Comparison of ENCODE assay signal across 33 cellular contexts in genomic region chr5:93184041-93184440, GRCh38.
"Had no signal": no experiment of that assay in that cellular context is flagged by ENCODE, and none has a peak within 500 bp of the region (broad histone marks: within the 10 kb centered on the region; RNA-seq: fewer than 3 reads in every experiment).

No MANE protein-coding gene starts in this region.

- H3K9me3 Mint-ChIP-seq: activated CD4-positive, alpha-beta memory T cell treated with anti-CD3 and anti-CD28 coated beads, Interleukin-2, amount 10 ng/mL, durations not matched to agents 7 days and 5 days; activated CD4-positive, alpha-beta T cell treated with anti-CD3 and anti-CD28 coated beads, Interleukin-2, amount 10 ng/mL, durations not matched to agents 7 days and 5 days; activated T-cell treated with anti-CD3 and anti-CD28 coated beads, Interleukin-2, amount 50 U/mL, for 24 hours; T-helper 2 cell treated with Interferon-gamma antibody and Interleukin-4, amounts not matched to agents 5 μg/mL and 100 μg/mL, for 36 hours had no signal

- H3K9me3 ChIP-seq: gastrocnemius medialis had no signal

- H3K27me3 ChIP-seq: brain microvascular endothelial cell, dorsolateral prefrontal cortex, foreskin keratinocyte, gastrocnemius medialis, heart left ventricle had no signal

- H3K36me3 ChIP-seq: brain microvascular endothelial cell, gastrocnemius medialis, heart left ventricle, WERI-Rb-1 had no signal

- H3K27ac ChIP-seq: brain microvascular endothelial cell, coronary artery, dorsolateral prefrontal cortex, foreskin keratinocyte, gastrocnemius medialis, heart left ventricle, WERI-Rb-1 had no signal

- H3K27me3 Mint-ChIP-seq: activated CD4-positive, alpha-beta memory T cell treated with anti-CD3 and anti-CD28 coated beads, Interleukin-2, amount 10 ng/mL, durations not matched to agents 7 days and 5 days; activated CD4-positive, alpha-beta T cell treated with anti-CD3 and anti-CD28 coated beads, Interleukin-2, amount 10 ng/mL, durations not matched to agents 7 days and 5 days; activated naive CD8-positive, alpha-beta T cell; activated T-cell treated with anti-CD3 and anti-CD28 coated beads, Interleukin-2, amount 50 U/mL, for 24 hours; central memory CD8-positive, alpha-beta T cell; dendritic cell treated with granulocyte-macrophage colony-stimulating factor and Interleukin-4, amounts not matched to agents 40 ng/mL and 50 ng/mL, for 4 days; T-helper 17 cell had no signal

- ATAC-seq: activated T-cell treated with anti-CD3 and anti-CD28 coated beads, Interleukin-2, amount 50 U/mL, for 72 hours; esophagus mucosa; foreskin keratinocyte; gastrocnemius medialis; heart left ventricle; T-helper 17 cell had no signal

- H3K4me3 Mint-ChIP-seq: activated CD4-positive, alpha-beta memory T cell treated with anti-CD3 and anti-CD28 coated beads, Interleukin-2, amount 10 ng/mL, durations not matched to agents 7 days and 5 days; activated CD4-positive, alpha-beta T cell treated with anti-CD3 and anti-CD28 coated beads, Interleukin-2, amount 10 ng/mL, durations not matched to agents 7 days and 5 days; activated naive CD8-positive, alpha-beta T cell; activated T-cell treated with anti-CD3 and anti-CD28 coated beads, Interleukin-2, amount 50 U/mL, for 24 hours; activated T-cell treated with anti-CD3 and anti-CD28 coated beads, Interleukin-2, amount 50 U/mL, for 72 hours; central memory CD8-positive, alpha-beta T cell; dendritic cell treated with granulocyte-macrophage colony-stimulating factor and Interleukin-4, amounts not matched to agents 40 ng/mL and 50 ng/mL, for 4 days; endodermal cell; T-helper 17 cell; T-helper 2 cell treated with Interferon-gamma antibody and Interleukin-4, amounts not matched to agents 5 μg/mL and 100 μg/mL, for 36 hours had no signal

- H3K4me1 ChIP-seq: gastrocnemius medialis, heart left ventricle had no signal

- H3K27ac Mint-ChIP-seq: activated CD4-positive, alpha-beta memory T cell treated with anti-CD3 and anti-CD28 coated beads, Interleukin-2, amount 10 ng/mL, durations not matched to agents 7 days and 5 days; activated CD4-positive, alpha-beta T cell treated with anti-CD3 and anti-CD28 coated beads, Interleukin-2, amount 10 ng/mL, durations not matched to agents 7 days and 5 days; activated naive CD8-positive, alpha-beta T cell; activated T-cell treated with anti-CD3 and anti-CD28 coated beads, Interleukin-2, amount 50 U/mL, for 24 hours; activated T-cell treated with anti-CD3 and anti-CD28 coated beads, Interleukin-2, amount 50 U/mL, for 72 hours; dendritic cell treated with granulocyte-macrophage colony-stimulating factor and Interleukin-4, amounts not matched to agents 40 ng/mL and 50 ng/mL, for 4 days; endodermal cell; T-helper 17 cell; T-helper 2 cell treated with Interferon-gamma antibody and Interleukin-4, amounts not matched to agents 5 μg/mL and 100 μg/mL, for 36 hours had no signal

- H3K36me3 Mint-ChIP-seq: activated naive CD8-positive, alpha-beta T cell had no signal

- H3K4me1 Mint-ChIP-seq: activated CD4-positive, alpha-beta memory T cell treated with anti-CD3 and anti-CD28 coated beads, Interleukin-2, amount 10 ng/mL, durations not matched to agents 7 days and 5 days; activated CD4-positive, alpha-beta T cell treated with anti-CD3 and anti-CD28 coated beads, Interleukin-2, amount 10 ng/mL, durations not matched to agents 7 days and 5 days; central memory CD8-positive, alpha-beta T cell; endodermal cell; T-helper 17 cell had no signal

- DNase-seq: activated CD4-positive, alpha-beta memory T cell treated with anti-CD3 and anti-CD28 coated beads, Interleukin-2, amount 10 ng/mL, durations not matched to agents 7 days and 5 days; activated CD4-positive, alpha-beta T cell treated with anti-CD3 and anti-CD28 coated beads for 1 hour; activated CD4-positive, alpha-beta T cell treated with anti-CD3 and anti-CD28 coated beads for 4 hours; activated CD4-positive, alpha-beta T cell treated with anti-CD3 and anti-CD28 coated beads, Interleukin-2, amount 10 ng/mL, durations not matched to agents 7 days and 5 days; activated CD4-positive, alpha-beta T cell treated with anti-CD3 and anti-CD28 coated beads, Interleukin-2, amount 50 U/mL, for 4 hours; activated CD4-positive, CD25-positive, alpha-beta regulatory T cell; activated CD8-positive, alpha-beta memory T cell treated with anti-CD3 and anti-CD28 coated beads, Interleukin-2, amount 50 U/mL, for 48 hours; activated gamma-delta T cell; activated naive CD4-positive, alpha-beta T cell treated with anti-CD3 and anti-CD28 coated beads, Interleukin-2, amount 50 U/mL, for 16 hours; activated naive CD4-positive, alpha-beta T cell treated with Interleukin-2 at 50 U/mL for 16 hours; activated T-cell treated with anti-CD3 and anti-CD28 coated beads for 4 hours; activated T-cell treated with anti-CD3 and anti-CD28 coated beads, Interleukin-2, amount 50 U/mL, for 24 hours; activated T-cell treated with anti-CD3 and anti-CD28 coated beads, Interleukin-2, amount 50 U/mL, for 72 hours; amniotic stem cell; anterior cingulate cortex; brain microvascular endothelial cell; dorsolateral prefrontal cortex; effector memory CD4-positive, alpha-beta T cell; endodermal cell; foreskin keratinocyte; gastrocnemius medialis; glutamatergic neuron; heart left ventricle; T-helper 1 cell; T-helper 17 cell; T1000; WERI-Rb-1 had no signal

- H3K4me3 ChIP-seq: coronary artery, dorsolateral prefrontal cortex, gastrocnemius medialis, heart left ventricle had no signal
